1 cellular context compared by ENCODE assay signal in genomic region chr10:123402656-123403055, GRCh38.
TF ChIP-seq lines count a peak whose summit lies in the region.

No MANE protein-coding gene starts in this region.

TF ChIP-seq in GM12878, 131 proteins besides CTCF, POLR2A, EP300 and RAD21 (continued from another document and continues in another):
- TF ChIP-seq ZBTB11 (CRISPR knock-in tag; IDR thresholded peaks at IDR 0.05) (no peak), FOXK2 (IDR thresholded peaks at IDR 0.05) (no peak), BRCA1 (IDR thresholded peaks at IDR 0.05; ENCODE audit: low read depth, low read length) (no peak), PAX5 (IDR thresholded peaks at IDR 0.05; ENCODE audit: borderline replicate concordance, low read depth, low read length) (peak; percentile 91), MTA3 (IDR thresholded peaks at IDR 0.05; ENCODE audit: borderline replicate concordance, low read length) (no peak), TCF3 (IDR thresholded peaks at IDR 0.05; ENCODE audit: borderline replicate concordance, insufficient read depth, low read depth, low read length) (peak; percentile 95), TARDBP (IDR thresholded peaks at IDR 0.05; ENCODE audit: borderline replicate concordance) (no peak), SIN3A (IDR thresholded peaks at IDR 0.05; ENCODE audit: low read depth, low read length) (no peak), ZSCAN29 (IDR thresholded peaks at IDR 0.05) (peak; percentile 64; the same call in 1 of the 2 replicates), ETV6 (conservative IDR thresholded peaks at IDR 0.05 in 1 of 2, IDR thresholded peaks at IDR 0.05 in 1 of 2; ENCODE audit: borderline replicate concordance in 1 of 2, low read depth in 1 of 2) (peak in 1 of 2 experiments; percentile 62; a peak in 1 of 4 replicates), PML (IDR thresholded peaks at IDR 0.05; ENCODE audit: low read length) (no peak), NR2C2 (IDR thresholded peaks at IDR 0.05; ENCODE audit: borderline replicate concordance, control insufficient read depth, insufficient read length, low read depth) (no peak), IRF4 (IDR thresholded peaks at IDR 0.05; ENCODE audit: low read depth, low read length) (peak; percentile 93), ZNF207 (IDR thresholded peaks at IDR 0.05; ENCODE audit: borderline replicate concordance) (no peak), HDGF (IDR thresholded peaks at IDR 0.05) (no peak), RELB (IDR thresholded peaks at IDR 0.05; ENCODE audit: low read depth) (peak; percentile 98), ATF2 (IDR thresholded peaks at IDR 0.05; ENCODE audit: low read length) (no peak), BCL3 (IDR thresholded peaks at IDR 0.05; ENCODE audit: borderline replicate concordance, insufficient read depth, low read depth, low read length, poor library complexity, severe bottlenecking) (peak; percentile 88), GATAD2B (conservative IDR thresholded peaks at IDR 0.05; ENCODE audit: low read depth) (peak; percentile 85), ASH2L (IDR thresholded peaks at IDR 0.05; ENCODE audit: borderline replicate concordance, low read depth) (no peak), CBX5 (IDR thresholded peaks at IDR 0.05; ENCODE audit: low read depth) (no peak), STAT1 (conservative IDR thresholded peaks at IDR 0.05) (no peak), ZBTB40 (IDR thresholded peaks at IDR 0.05; ENCODE audit: borderline replicate concordance) (no peak), CHD2 (IDR thresholded peaks at IDR 0.05; ENCODE audit: borderline replicate concordance, low read depth, low read length) (peak; percentile 68; the same call in 1 of the 2 replicates), KAT2A (conservative IDR thresholded peaks at IDR 0.05; ENCODE audit: control insufficient read depth, low read depth, low read length) (no peak), E2F8 (IDR thresholded peaks at IDR 0.05; ENCODE audit: low read depth, partially characterized antibody) (no peak), PAX8 (IDR thresholded peaks at IDR 0.05) (no peak), JUNB (IDR thresholded peaks at IDR 0.05) (peak; percentile 66), DPF2 (IDR thresholded peaks at IDR 0.05) (peak; percentile 95)
- TF ChIP-seq, protein P1, sequence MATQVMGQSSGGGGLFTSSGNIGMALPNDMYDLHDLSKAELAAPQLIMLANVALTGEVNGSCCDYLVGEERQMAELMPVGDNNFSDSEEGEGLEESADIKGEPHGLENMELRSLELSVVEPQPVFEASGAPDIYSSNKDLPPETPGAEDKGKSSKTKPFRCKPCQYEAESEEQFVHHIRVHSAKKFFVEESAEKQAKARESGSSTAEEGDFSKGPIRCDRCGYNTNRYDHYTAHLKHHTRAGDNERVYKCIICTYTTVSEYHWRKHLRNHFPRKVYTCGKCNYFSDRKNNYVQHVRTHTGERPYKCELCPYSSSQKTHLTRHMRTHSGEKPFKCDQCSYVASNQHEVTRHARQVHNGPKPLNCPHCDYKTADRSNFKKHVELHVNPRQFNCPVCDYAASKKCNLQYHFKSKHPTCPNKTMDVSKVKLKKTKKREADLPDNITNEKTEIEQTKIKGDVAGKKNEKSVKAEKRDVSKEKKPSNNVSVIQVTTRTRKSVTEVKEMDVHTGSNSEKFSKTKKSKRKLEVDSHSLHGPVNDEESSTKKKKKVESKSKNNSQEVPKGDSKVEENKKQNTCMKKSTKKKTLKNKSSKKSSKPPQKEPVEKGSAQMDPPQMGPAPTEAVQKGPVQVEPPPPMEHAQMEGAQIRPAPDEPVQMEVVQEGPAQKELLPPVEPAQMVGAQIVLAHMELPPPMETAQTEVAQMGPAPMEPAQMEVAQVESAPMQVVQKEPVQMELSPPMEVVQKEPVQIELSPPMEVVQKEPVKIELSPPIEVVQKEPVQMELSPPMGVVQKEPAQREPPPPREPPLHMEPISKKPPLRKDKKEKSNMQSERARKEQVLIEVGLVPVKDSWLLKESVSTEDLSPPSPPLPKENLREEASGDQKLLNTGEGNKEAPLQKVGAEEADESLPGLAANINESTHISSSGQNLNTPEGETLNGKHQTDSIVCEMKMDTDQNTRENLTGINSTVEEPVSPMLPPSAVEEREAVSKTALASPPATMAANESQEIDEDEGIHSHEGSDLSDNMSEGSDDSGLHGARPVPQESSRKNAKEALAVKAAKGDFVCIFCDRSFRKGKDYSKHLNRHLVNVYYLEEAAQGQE (IDR thresholded peaks at IDR 0.05; ENCODE audit: low read depth, low read length) = no peak
- TF ChIP-seq, protein P2, sequence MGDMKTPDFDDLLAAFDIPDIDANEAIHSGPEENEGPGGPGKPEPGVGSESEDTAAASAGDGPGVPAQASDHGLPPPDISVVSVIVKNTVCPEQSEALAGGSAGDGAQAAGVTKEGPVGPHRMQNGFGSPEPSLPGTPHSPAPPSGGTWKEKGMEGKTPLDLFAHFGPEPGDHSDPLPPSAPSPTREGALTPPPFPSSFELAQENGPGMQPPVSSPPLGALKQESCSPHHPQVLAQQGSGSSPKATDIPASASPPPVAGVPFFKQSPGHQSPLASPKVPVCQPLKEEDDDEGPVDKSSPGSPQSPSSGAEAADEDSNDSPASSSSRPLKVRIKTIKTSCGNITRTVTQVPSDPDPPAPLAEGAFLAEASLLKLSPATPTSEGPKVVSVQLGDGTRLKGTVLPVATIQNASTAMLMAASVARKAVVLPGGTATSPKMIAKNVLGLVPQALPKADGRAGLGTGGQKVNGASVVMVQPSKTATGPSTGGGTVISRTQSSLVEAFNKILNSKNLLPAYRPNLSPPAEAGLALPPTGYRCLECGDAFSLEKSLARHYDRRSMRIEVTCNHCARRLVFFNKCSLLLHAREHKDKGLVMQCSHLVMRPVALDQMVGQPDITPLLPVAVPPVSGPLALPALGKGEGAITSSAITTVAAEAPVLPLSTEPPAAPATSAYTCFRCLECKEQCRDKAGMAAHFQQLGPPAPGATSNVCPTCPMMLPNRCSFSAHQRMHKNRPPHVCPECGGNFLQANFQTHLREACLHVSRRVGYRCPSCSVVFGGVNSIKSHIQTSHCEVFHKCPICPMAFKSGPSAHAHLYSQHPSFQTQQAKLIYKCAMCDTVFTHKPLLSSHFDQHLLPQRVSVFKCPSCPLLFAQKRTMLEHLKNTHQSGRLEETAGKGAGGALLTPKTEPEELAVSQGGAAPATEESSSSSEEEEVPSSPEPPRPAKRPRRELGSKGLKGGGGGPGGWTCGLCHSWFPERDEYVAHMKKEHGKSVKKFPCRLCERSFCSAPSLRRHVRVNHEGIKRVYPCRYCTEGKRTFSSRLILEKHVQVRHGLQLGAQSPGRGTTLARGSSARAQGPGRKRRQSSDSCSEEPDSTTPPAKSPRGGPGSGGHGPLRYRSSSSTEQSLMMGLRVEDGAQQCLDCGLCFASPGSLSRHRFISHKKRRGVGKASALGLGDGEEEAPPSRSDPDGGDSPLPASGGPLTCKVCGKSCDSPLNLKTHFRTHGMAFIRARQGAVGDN (IDR thresholded peaks at IDR 0.05) = peak; percentile 76; the same call in 1 of the 2 replicates
- TF ChIP-seq, protein P3, sequence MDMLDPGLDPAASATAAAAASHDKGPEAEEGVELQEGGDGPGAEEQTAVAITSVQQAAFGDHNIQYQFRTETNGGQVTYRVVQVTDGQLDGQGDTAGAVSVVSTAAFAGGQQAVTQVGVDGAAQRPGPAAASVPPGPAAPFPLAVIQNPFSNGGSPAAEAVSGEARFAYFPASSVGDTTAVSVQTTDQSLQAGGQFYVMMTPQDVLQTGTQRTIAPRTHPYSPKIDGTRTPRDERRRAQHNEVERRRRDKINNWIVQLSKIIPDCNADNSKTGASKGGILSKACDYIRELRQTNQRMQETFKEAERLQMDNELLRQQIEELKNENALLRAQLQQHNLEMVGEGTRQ (IDR thresholded peaks at IDR 0.05; ENCODE audit: borderline replicate concordance, low read depth, low read length) = no peak
